22 cellular contexts compared by ENCODE assay signal in genomic region chr17:43377056-43377810, GRCh38. TPM values are rescaled to one million over a fixed set of nuclear protein-coding genes. Genes with fewer than 3 reads are reported as not detected.
DNase-seq lines count a peak whose midpoint lies in the region; ATAC-seq, FAIRE-seq and TF ChIP-seq lines count a peak whose summit lies in the region.
"Had no signal": no experiment of that assay in that cellular context is flagged by ENCODE, and none has a peak within 500 bp of the region (broad histone marks: within the 10 kb centered on the region; RNA-seq: fewer than 3 reads in every experiment).

No MANE protein-coding gene starts in this region.

- H3K4me3 ChIP-seq in K562 = no peak overlapping the region
- H3K4me3 ChIP-seq: BLaER1, MG63, SJCRH30 had no signal

- no CpG with 5 or more reads among the region's 12 CpGs for WGBS in H9 (ENCODE audit: extremely low coverage, insufficient read length, low lambda C conversion rate)
- WGBS in K562 (ENCODE audit: insufficient coverage, low coverage, missing lambda C conversion rate) = 13% methylated on average over 12 of the region's 12 CpGs

- no peaks in the 10 kb centered on the region for H3K27me3 ChIP-seq in H9 (ENCODE audit: insufficient read depth, low read length)
- H3K27me3 ChIP-seq in K562 (ENCODE audit: control insufficient read depth in 2 of 2, insufficient read depth in 2 of 2, low read length in 2 of 2) = no peaks in the 10 kb centered on the region
- H3K27me3 ChIP-seq: BLaER1, MG63, SJCRH30 had no signal

- H2BK20ac ChIP-seq in H9 (ENCODE audit: low read depth, low read length, poor library complexity, severe bottlenecking) = no peak overlapping the region

- H3K4me2 ChIP-seq in H9 (ENCODE audit: insufficient read depth, insufficient read length, low read length) (no peak overlapping the region), K562 (ENCODE audit: insufficient read depth, low read length) (no peak overlapping the region)
- H3K4me2 ChIP-seq: BLaER1 had no signal

- no peak overlapping the region for H3T11ph ChIP-seq in H9 (ENCODE audit: low read length)

- H4K20me1 ChIP-seq in H9 (ENCODE audit: control insufficient read depth, insufficient read depth, insufficient read length) (no peaks in the 10 kb centered on the region), K562 (replicated peaks; ENCODE audit: control insufficient read depth, insufficient read depth, low read length) (no peaks in the 10 kb centered on the region)
- H4K20me1 ChIP-seq: BLaER1 had no signal

- TF ChIP-seq CTCF in H9 (conservative IDR thresholded peaks at IDR 0.05) (no peak), K562 (IDR thresholded peaks at IDR 0.05 in 2 of 3, conservative IDR thresholded peaks at IDR 0.05 in 1 of 3; ENCODE audit: insufficient read depth in 2 of 3, low read depth in 1 of 3, low read length in 3 of 3) (no peak)

- no peaks in the 10 kb centered on the region for H3K36me3 ChIP-seq in K562 (ENCODE audit: control insufficient read depth, insufficient read depth, low read length)
- H3K36me3 ChIP-seq: MG63, SJCRH30 had no signal

- CTCF ChIA-PET in K562 (lab: Yijun Ruan, JAX; ENCODE audit: low intra/inter-chr PET ratio) = no interaction called here

- H3K9ac ChIP-seq in H9 (ENCODE audit: extremely low read depth, insufficient read length, low read length) = no peak overlapping the region
- H3K9ac ChIP-seq in K562 (ENCODE audit: insufficient read depth in 1 of 2, low read depth in 2 of 2, low read length in 2 of 2) = no peak overlapping the region
- H3K9ac ChIP-seq: BLaER1 had no signal

- ATAC-seq in K562 (no peak), GM19395 (IDR thresholded peaks at IDR 0.05; ENCODE audit: unreplicated experiment) (no peak), left cardiac atrium (no peak)
- no peak for ATAC-seq in stimulated activated naive B cell treated with anti-CD40 and anti-IgM and Interleukin-4, amounts not matched to agents 10 μg/mL and 1 μg/mL and 100 μg/mL, for 72 hours (replicated peaks)
- ATAC-seq: HCT116 had no signal

- H3K23me2 ChIP-seq in H9 (ENCODE audit: insufficient read length, low read depth, low read length, poor library complexity, severe bottlenecking) = no peaks in the 10 kb centered on the region

- H2BK120ac ChIP-seq in H9 (ENCODE audit: low read depth, low read length, poor library complexity, severe bottlenecking) = no peak overlapping the region

- no peaks in the 10 kb centered on the region; the same call in 1 of the 2 replicates for H3K27me3 Mint-ChIP-seq in H9 (ENCODE audit: low read depth)
- no peaks in the 10 kb centered on the region for H3K27me3 Mint-ChIP-seq in stimulated activated naive B cell treated with anti-CD40 and anti-IgM and Interleukin-4, amounts not matched to agents 10 μg/mL and 1 μg/mL and 100 μg/mL, for 72 hours
- H3K27me3 Mint-ChIP-seq: CD4-positive, alpha-beta memory T cell had no signal

- H4K91ac ChIP-seq in H9 (ENCODE audit: insufficient read length, low read depth, low read length) = no peak overlapping the region

- no TSS peak for BruUV-seq in K562 (replicated peaks; lab: Mats Ljungman, UMichigan)

- in situ Hi-C loops in K562 (cut with MboI) = no loop called here

- H3K18ac ChIP-seq in H9 (ENCODE audit: insufficient read length, low read depth, low read length) = no peak overlapping the region

- H4K5ac ChIP-seq in H9 (ENCODE audit: insufficient read length, low read depth, low read length) = no peak overlapping the region

- no peaks in the 10 kb centered on the region for H3K79me1 ChIP-seq in H9 (ENCODE audit: insufficient read depth, low read depth, low read length, poor library complexity, severe bottlenecking)

- no peak overlapping the region for H3K23ac ChIP-seq in H9 (ENCODE audit: insufficient read length, low read depth, low read length)

- H2AK5ac ChIP-seq in H9 (ENCODE audit: insufficient read length, low read length) = no peak overlapping the region

- no peak overlapping the region for H3K27ac ChIP-seq in H9 (ENCODE audit: insufficient read length, low read depth, low read length)
- no peak overlapping the region for H3K27ac ChIP-seq in K562 (ENCODE audit: extremely low read depth, low read depth, low read length)
- H3K27ac ChIP-seq: BLaER1, SJCRH30 had no signal

- POLR2A ChIA-PET in K562 (lab: Yijun Ruan, JAX) = interaction anchor here (1.4 to 4.5 kb wide), 2 partner anchors 10 to 11 kb away, joined by 6 to 35 read pairs; no protein-coding TSS in a partner anchor

- no peak overlapping the region for H3K14ac ChIP-seq in H9 (ENCODE audit: insufficient read depth, low read length)

- intact Hi-C loops in K562 (cut with micrococcal nuclease) = no loop called here
- intact Hi-C loops in left cardiac atrium (cut with DNase I) = no loop called here

- H3K56ac ChIP-seq in H9 (ENCODE audit: insufficient read length, low read depth, low read length) = no peak overlapping the region

- no peak overlapping the region for H3K4ac ChIP-seq in H9 (ENCODE audit: low read depth, low read length)

- H3K9me3 Mint-ChIP-seq in H9 = peaks cover 16 to 21% of the 10 kb centered on the region in 2 experiments
- peaks cover 10% of the 10 kb centered on the region in 2 donors for H3K9me3 Mint-ChIP-seq in stimulated activated naive B cell treated with anti-CD40 and anti-IgM and Interleukin-4, amounts not matched to agents 10 μg/mL and 1 μg/mL and 100 μg/mL, for 72 hours

- H3K36me3 Mint-ChIP-seq in H9 (ENCODE audit: insufficient read depth in 1 of 3, low read depth in 3 of 3) = peaks cover 4 to 13% (median 11%) of the 10 kb centered on the region in 3 experiments; a peak in 6 of 7 replicates
- peaks cover 5 to 25% of the 10 kb centered on the region in 2 donors for H3K36me3 Mint-ChIP-seq in stimulated activated naive B cell treated with anti-CD40 and anti-IgM and Interleukin-4, amounts not matched to agents 10 μg/mL and 1 μg/mL and 100 μg/mL, for 72 hours

- no peaks in the 10 kb centered on the region for H3K9me1 ChIP-seq in K562 (ENCODE audit: control insufficient read depth, insufficient read depth, low read length)

- H2AFZ ChIP-seq in H9 (ENCODE audit: low read length) (no peak overlapping the region), K562 (ENCODE audit: low read depth, low read length) (no peak overlapping the region)

- no peaks in the 10 kb centered on the region for H3K79me2 ChIP-seq in H9 (ENCODE audit: insufficient read depth, low read length)
- H3K79me2 ChIP-seq in K562 (ENCODE audit: control insufficient read depth, insufficient read depth, low read length) = no peaks in the 10 kb centered on the region

- TF ChIP-seq EP300 in K562 (IDR thresholded peaks at IDR 0.05; ENCODE audit: low read length) = no peak

- TF ChIP-seq POLR2A in K562 (conservative IDR thresholded peaks at IDR 0.05) = no peak

- peak overlapping the region in 1 of 3 experiments; percentile 80; a peak in 1 of 7 replicates for H3K27ac Mint-ChIP-seq in H9
- peak overlapping the region; percentile 31 for H3K27ac Mint-ChIP-seq in stimulated activated naive B cell treated with anti-CD40 and anti-IgM and Interleukin-4, amounts not matched to agents 10 μg/mL and 1 μg/mL and 100 μg/mL, for 72 hours
- H3K27ac Mint-ChIP-seq: CD4-positive, alpha-beta memory T cell had no signal

- no peak for TF ChIP-seq RAD21 in K562 (CRISPR knock-in tag; conservative IDR thresholded peaks at IDR 0.05 in 1 of 2, IDR thresholded peaks at IDR 0.05 in 1 of 2)

- no peak overlapping the region for H4K8ac ChIP-seq in H9 (replicated peaks; ENCODE audit: insufficient read length, low read depth, low read length)

- DNase-seq in H9 (peak; percentile 74), K562 (ENCODE audit: extremely low read depth in 1 of 4, low spot score in 3 of 4) (no peak), left kidney (ENCODE audit: low read depth, low spot score) (peak; percentile 68), NCI-H774 (lab: John Stamatoyannopoulos, UW) (no peak), left cardiac atrium (no peak)
- DNase-seq in stimulated activated naive B cell treated with anti-CD40 and anti-IgM and Interleukin-4, amounts not matched to agents 10 μg/mL and 1 μg/mL and 100 μg/mL, for 72 hours = no peak
- DNase-seq: ACHN; Caco-2; CD4-positive, alpha-beta memory T cell; DMS 273 treated with DMSO at 0.1 percent for 48 hours; DMS79 treated with DMSO at 0.1 percent for 48 hours; MG63; NCI-H1417; NCI-H1694 treated with DMSO at 0.1 percent for 48 hours; NCI-H2107; NCI-H226; NCI-H524; SJCRH30 had no signal

- H3K4me3 Mint-ChIP-seq in H9 = no peak overlapping the region
- H3K4me3 Mint-ChIP-seq in stimulated activated naive B cell treated with anti-CD40 and anti-IgM and Interleukin-4, amounts not matched to agents 10 μg/mL and 1 μg/mL and 100 μg/mL, for 72 hours = no peak overlapping the region
- H3K4me3 Mint-ChIP-seq: CD4-positive, alpha-beta memory T cell had no signal

- H2BK12ac ChIP-seq in H9 (ENCODE audit: insufficient read length, low read depth, low read length) = no peak overlapping the region

- H3K4me1 Mint-ChIP-seq in H9 = peaks cover 6% of the 10 kb centered on the region in 2 experiments; a peak in 3 of 4 replicates
- peaks cover 19 to 20% of the 10 kb centered on the region in 2 donors for H3K4me1 Mint-ChIP-seq in stimulated activated naive B cell treated with anti-CD40 and anti-IgM and Interleukin-4, amounts not matched to agents 10 μg/mL and 1 μg/mL and 100 μg/mL, for 72 hours

- H2BK15ac ChIP-seq in H9 (ENCODE audit: low read depth, low read length) = no peak overlapping the region

- no peaks in the 10 kb centered on the region for H3K4me1 ChIP-seq in H9 (ENCODE audit: insufficient read depth, low read length)
- H3K4me1 ChIP-seq in K562 (replicated peaks in 1 of 2; ENCODE audit: control insufficient read depth in 2 of 2, insufficient read depth in 2 of 2, low read length in 2 of 2) = peaks cover 5 to 6% of the 10 kb centered on the region in 2 experiments; a peak in 4 of 5 replicates
- H3K4me1 ChIP-seq: SJCRH30 had no signal

- no peak for FAIRE-seq in K562 (lab: Jason Lieb, UNC)
- FAIRE-seq: RCC 7860 had no signal

- H3K9me3 ChIP-seq in H9 (ENCODE audit: control insufficient read depth, low read depth, low read length) (no peaks in the 10 kb centered on the region), K562 (replicated peaks; ENCODE audit: control insufficient read depth, insufficient read depth, low read depth, low read length) (peaks cover 5% of the 10 kb centered on the region; the same call in 1 of the 2 replicates)

- H2BK5ac ChIP-seq in H9 (ENCODE audit: insufficient read length, low read length) = no peak overlapping the region

RNA-seq across cellular contexts. Expression of gene ARL4D, which starts 21.6 kb away (rescaled TPM):
- total RNA-seq in H9 (2021) (6.2 and 6.4 TPM in 2 replicates), K562 (2014; rRNA removed) (0.41 and 0.61 TPM in 2 replicates), K562 (2014; rRNA removed; fragmentation: Illumina TruSeq; extraction: Trizol) (0.16 and 0.18 TPM in 2 replicates), K562 (2015; rRNA removed; fragmentation: Illumina TruSeq; extraction: Trizol) (0.43 and 0.49 TPM in 2 replicates), K562 (2021) (0.47 and 0.53 TPM in 2 replicates), left cardiac atrium (10 to 100 TPM; 11.8 to 12.8 TPM)
- 0.26 and 0.72 TPM in 2 replicates for total RNA-seq in K562 (2011; cell fraction: chromatin; rRNA removed; ENCODE audit: low replicate concordance)
- total RNA-seq in K562 (2011; cell fraction: nucleolus; rRNA removed) = 0.50 and 0.92 TPM in 2 replicates
- 0.38 and 0.73 TPM in 2 replicates for total RNA-seq in K562 (2011; cell fraction: nucleoplasm; rRNA removed)
- polyA plus RNA-seq in K562 (2011; rRNA removed) (0.21 and 0.31 TPM in 2 replicates), K562 (2014; fragmentation: Illumina TruSeq; extraction: Trizol) (0.34 and 0.43 TPM in 2 replicates), K562 (2014; fragmentation: Nextera tagmentation; extraction: Ambion mirVana) (under 1 TPM in 1 of 2 experiments, not detected in 1; 0.07 TPM), K562 (2014; rRNA removed) (0.21 and 0.62 TPM in 2 replicates)
- 0.40 and 0.41 TPM in 2 replicates for polyA plus RNA-seq in K562 (2011; cell fraction: cytosol; rRNA removed)
- polyA plus RNA-seq in K562 (2011; cell fraction: nucleus; rRNA removed) = 0.20 and 0.31 TPM in 2 replicates
- polyA plus RNA-seq in K562 (2012) = 0.64 and 1.6 TPM in 2 replicates
- 0.12 and 0.32 TPM in 2 replicates for polyA minus RNA-seq in K562 (2011; rRNA and poly(A)+ RNA removed)
- not detected in 2 replicates for polyA minus RNA-seq in K562 (2011; cell fraction: cytosol; rRNA and poly(A)+ RNA removed)
- 0.33 and 0.40 TPM in 2 replicates for polyA minus RNA-seq in K562 (2011; cell fraction: nucleus; rRNA and poly(A)+ RNA removed)

Comparison
In these comparisons a context has a peak if more than half of its experiments do, and no peak if none do; other contexts are left out.
1. DNase-seq: peak in H9 (single experiment) and left kidney (single experiment); none in K562 (0 of 4), stimulated activated naive B cell treated with anti-CD40 and anti-IgM and Interleukin-4, amounts not matched to agents 10 μg/mL and 1 μg/mL and 100 μg/mL, for 72 hours (single experiment), NCI-H774 (single experiment) and left cardiac atrium (single experiment).